Comparison of ENCODE assay signal across 10 cellular contexts in the genomic region with DNA sequence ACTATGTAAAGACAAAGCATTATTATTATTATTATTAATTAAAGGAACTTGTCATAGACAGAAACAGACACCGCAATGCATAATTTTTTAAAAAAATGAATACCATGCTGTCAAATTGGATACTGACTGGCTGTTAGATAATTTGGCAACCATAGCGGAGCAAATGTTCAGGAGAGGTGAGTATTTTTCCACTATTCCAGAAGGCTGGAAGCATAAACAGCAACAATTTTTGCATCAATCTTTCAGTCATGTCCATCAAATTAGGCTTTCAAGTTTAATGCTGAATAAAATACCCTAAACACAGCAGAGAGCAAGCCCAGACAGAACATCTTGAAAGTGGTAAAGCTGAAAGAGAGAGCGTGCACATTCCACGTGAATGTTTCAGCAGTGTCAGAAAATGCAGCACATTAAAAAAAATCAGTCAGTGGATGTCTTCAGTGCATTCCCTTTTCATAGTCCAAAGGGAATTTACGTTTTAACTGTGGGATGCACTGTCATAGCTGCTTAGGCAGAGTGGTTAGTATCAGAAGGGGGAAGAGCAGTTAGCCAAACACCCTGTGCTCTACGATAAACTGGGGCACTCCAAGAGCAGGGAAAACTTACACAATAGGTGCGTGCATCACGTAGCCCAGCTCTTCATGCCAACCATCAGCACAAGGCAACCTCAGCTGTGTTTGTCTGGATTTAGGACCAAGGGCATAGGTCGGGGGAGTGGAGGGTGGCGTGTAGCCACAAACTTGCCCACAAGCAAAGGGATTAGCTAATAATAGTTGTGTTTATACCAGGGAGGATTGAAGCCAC.
DNase-seq lines count a peak whose midpoint lies in the region; ATAC-seq, FAIRE-seq and TF ChIP-seq lines count a peak whose summit lies in the region.
"Had no signal": no experiment of that assay in that cellular context is flagged by ENCODE, and none has a peak within 500 bp of the region (broad histone marks: within the 10 kb centered on the region; RNA-seq: fewer than 3 reads in every experiment).

No MANE protein-coding gene starts in this region.

- H3K79me2 ChIP-seq in mammary epithelial cell (ENCODE audit: insufficient read depth, low read length) = no peaks in the 10 kb centered on the region

- no peak for TF ChIP-seq CTCF in mammary epithelial cell (conservative IDR thresholded peaks at IDR 0.05 in 1 of 2, IDR thresholded peaks at IDR 0.05 in 1 of 2; ENCODE audit: extremely low read depth in 1 of 2, insufficient read depth in 1 of 2, low read depth in 1 of 2, low read length in 2 of 2)
- no peak for TF ChIP-seq CTCF in transverse colon (IDR thresholded peaks at IDR 0.05)

- TF ChIP-seq POLR2A in transverse colon (IDR thresholded peaks at IDR 0.05) = no peak
- TF ChIP-seq POLR2A in GM12891 (IDR thresholded peaks at IDR 0.05; ENCODE audit: low read depth, low read length) = no peak

- no peak for ATAC-seq in HG02642 (IDR thresholded peaks at IDR 0.05; ENCODE audit: poor library complexity, unreplicated experiment)

- intact Hi-C loops in mammary epithelial cell (cut with micrococcal nuclease) (no loop called here), transverse colon (cut with DNase I; ENCODE audit: low total_unique reads) (no loop called here)

- H3K36me3 ChIP-seq in mammary epithelial cell (ENCODE audit: insufficient read depth, low read length) (no peaks in the 10 kb centered on the region), transverse colon (no peaks in the 10 kb centered on the region)

- H4K20me1 ChIP-seq in mammary epithelial cell (ENCODE audit: insufficient read depth, low read length) = no peaks in the 10 kb centered on the region

- H3K27ac ChIP-seq in mammary epithelial cell (ENCODE audit: insufficient read depth, low read depth, low read length) = peak overlapping the region; percentile 10
- H3K27ac ChIP-seq in transverse colon = peak overlapping the region; percentile 22 to 69 (median 64)

- FAIRE-seq in GM12891 (lab: Jason Lieb, UNC) = no peak

- 18% methylated on average over 10 of the region's 10 CpGs for WGBS in mammary epithelial cell (ENCODE audit: low coverage, missing lambda C conversion rate)
- 45 to 63% methylated on average over 5 to 10 of the region's 10 CpGs for WGBS in transverse colon (ENCODE audit: low coverage in 1 of 2), 2 donors

- H3K4me1 ChIP-seq in mammary epithelial cell (ENCODE audit: insufficient read depth, low read length) (peaks cover 14% of the 10 kb centered on the region), transverse colon (peaks cover 0 to 7% (median 4%) of the 10 kb centered on the region in 4 donors)

- dilution Hi-C loops in mammary epithelial cell (cut with HindIII; ENCODE audit: low sequenced_read_pairs) = no loop called here

- peak; percentile 12 for TF ChIP-seq EP300 in transverse colon (IDR thresholded peaks at IDR 0.05; ENCODE audit: low read depth)

- H3K4me3 ChIP-seq in mammary epithelial cell (replicated peaks in 1 of 3; ENCODE audit: insufficient read depth in 1 of 3, low read depth in 2 of 3, low read length in 3 of 3) = peak overlapping the region in 2 of 3 experiments; percentile 12 to 21
- no peak overlapping the region for H3K4me3 ChIP-seq in transverse colon

- CTCF ChIA-PET in mammary epithelial cell (lab: Charles Lee; ENCODE audit: low non-redundant PET) = interaction anchor here (0.7 kb wide), 1 partner anchor 100 kb away, joined by 4 read pairs; no protein-coding TSS in a partner anchor

- H2AFZ ChIP-seq in mammary epithelial cell (ENCODE audit: low read depth, low read length) = peak overlapping the region; percentile 81

- no TSS peak for BruUV-seq in mammary epithelial cell (replicated peaks; lab: Mats Ljungman, UMichigan)

- DNase-seq in M059J (ENCODE audit: low read depth) (peak; percentile 92), mammary epithelial cell (peak; percentile 74), inferior parietal cortex (ENCODE audit: extremely low spot score) (peak; percentile 21), transverse colon (no peak), foreskin melanocyte (no peak), HuH-7.5 (ENCODE audit: low spot score) (no peak), GM12891 (ENCODE audit: insufficient read length, low spot score) (no peak)
- DNase-seq: activated CD8-positive, alpha-beta memory T cell treated with anti-CD3 and anti-CD28 coated beads for 24 hours; NCI-H1092 treated with DMSO at 0.1 percent for 48 hours had no signal

- H3K9me3 ChIP-seq in mammary epithelial cell (replicated peaks; ENCODE audit: insufficient read depth, low read length) = no peaks in the 10 kb centered on the region
- H3K9me3 ChIP-seq in transverse colon = no peaks in the 10 kb centered on the region

- peaks cover under 1% of the 10 kb centered on the region for H3K27me3 ChIP-seq in mammary epithelial cell (ENCODE audit: insufficient read depth, low read length)
- no peaks in the 10 kb centered on the region for H3K27me3 ChIP-seq in transverse colon

- H3K4me2 ChIP-seq in mammary epithelial cell (ENCODE audit: insufficient read depth, low read depth, low read length) = peak overlapping the region; percentile 69

- no peak overlapping the region for H3K9ac ChIP-seq in mammary epithelial cell (ENCODE audit: insufficient read depth, low read length)

- in situ Hi-C loops in mammary epithelial cell (cut with MboI; ENCODE audit: low sequenced_read_pairs in 2 of 2) = no loop called here
- in situ Hi-C loops in transverse colon (cut with MboI; ENCODE audit: low pct_ligation_motif_present in 1 of 4, low pct_unique_long_range_greater_than_20kb in 1 of 4, low sequenced_read_pairs in 3 of 4) = no loop called here

TF ChIP-seq in GM12891, 5 proteins besides CTCF, POLR2A, EP300 and RAD21:
- TF ChIP-seq TAF1 (IDR thresholded peaks at IDR 0.05; ENCODE audit: low read depth, low read length) (no peak), POU2F2 (IDR thresholded peaks at IDR 0.05; ENCODE audit: low read depth, low read length) (no peak), SPI1 (IDR thresholded peaks at IDR 0.05; ENCODE audit: low read depth, low read length) (no peak), POLR2AphosphoS5 (IDR thresholded peaks at IDR 0.05; ENCODE audit: low read depth, low read length) (no peak), PAX5 (IDR thresholded peaks at IDR 0.05; ENCODE audit: insufficient read depth, low read length, severe bottlenecking) (no peak)
TF ChIP-seq in GM12891: peak in this region for 0.

Comparison
In these comparisons a context has a peak if more than half of its experiments do, and no peak if none do; other contexts are left out.
1. DNase-seq: peak in M059J (single experiment), mammary epithelial cell (single experiment) and inferior parietal cortex (single experiment); none in transverse colon (single experiment), foreskin melanocyte (single experiment), HuH-7.5 (single experiment) and GM12891 (single experiment).
2. H3K4me3 ChIP-seq: peak in mammary epithelial cell (2 of 3); none in transverse colon (0 of 4).